In the genomic region with DNA sequence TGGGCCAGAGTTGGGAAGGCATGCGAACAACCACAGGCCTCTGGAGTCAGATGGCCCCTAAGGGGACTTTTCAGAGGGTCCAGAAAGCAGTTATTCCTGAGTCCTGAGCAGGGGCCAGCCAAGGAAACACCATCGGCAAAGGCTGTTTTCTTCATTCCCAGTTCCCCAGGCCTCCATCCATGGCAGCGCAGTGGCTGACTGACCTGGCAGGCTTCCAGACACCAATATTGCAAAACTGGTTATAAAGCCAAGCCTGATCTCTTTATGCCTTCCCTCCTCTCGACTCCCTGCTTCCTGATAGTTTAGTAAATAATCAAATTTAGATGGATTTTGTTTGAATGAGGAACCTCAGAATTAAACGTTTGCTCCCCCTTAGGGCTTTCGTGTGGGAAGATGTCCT, we compare ENCODE assay signal across 11 cellular contexts.
A peak's percentile ranks its signal among the peaks of the same experiment; 100 is the strongest.
DNase-seq lines count a peak whose midpoint lies in the region; ATAC-seq, FAIRE-seq and TF ChIP-seq lines count a peak whose summit lies in the region.
"Had no signal": no experiment of that assay in that cellular context is flagged by ENCODE, and none has a peak within 500 bp of the region (broad histone marks: within the 10 kb centered on the region; RNA-seq: fewer than 3 reads in every experiment).

No MANE protein-coding gene starts in this region.

- peaks cover 14% of the 10 kb centered on the region for H3K4me1 Mint-ChIP-seq in CD14-positive monocyte
- no peaks in the 10 kb centered on the region for H3K4me1 Mint-ChIP-seq in activated CD4-positive, alpha-beta T cell treated with anti-CD3 and anti-CD28 coated beads for 36 hours
- H3K4me1 Mint-ChIP-seq: activated naive CD8-positive, alpha-beta T cell treated with anti-CD3 and anti-CD28 coated beads for 36 hours had no signal

- no peaks in the 10 kb centered on the region for H3K36me3 ChIP-seq in mammary epithelial cell (ENCODE audit: insufficient read depth, low read length)
- H3K36me3 ChIP-seq: esophagus muscularis mucosa had no signal

- in situ Hi-C loops in mammary epithelial cell (cut with MboI; ENCODE audit: low sequenced_read_pairs in 2 of 2): no loop called here

- WGBS in mammary epithelial cell (ENCODE audit: low coverage, missing lambda C conversion rate): 33% methylated on average over 6 of the region's 6 CpGs

- no peaks in the 10 kb centered on the region for H3K9me3 ChIP-seq in mammary epithelial cell (replicated peaks; ENCODE audit: insufficient read depth, low read length)
- H3K9me3 ChIP-seq: esophagus muscularis mucosa had no signal

- no TSS peak for BruUV-seq in mammary epithelial cell (replicated peaks; lab: Mats Ljungman, UMichigan)

- peak overlapping the region; percentile 52 for H2AFZ ChIP-seq in mammary epithelial cell (ENCODE audit: low read depth, low read length)

- intact Hi-C loops in CD14-positive monocyte (cut with micrococcal nuclease) (loop anchor here in 1 of 2 donors (10.0 kb wide), 1 partner anchor 131 kb away; a partner anchor contains a TSS), mammary epithelial cell (cut with micrococcal nuclease) (no loop called here)
- intact Hi-C loops in activated CD4-positive, alpha-beta T cell treated with anti-CD3 and anti-CD28 coated beads for 36 hours (cut with DNase I, micrococcal nuclease): no loop called here

- DNase-seq in CD14-positive monocyte (ENCODE audit: low spot score): peak; percentile 54
- DNase-seq in NCI-H2029 (lab: John Stamatoyannopoulos, UW): peak; percentile 8
- peak; percentile 37 for DNase-seq in mammary epithelial cell
- peak; percentile 42 for DNase-seq in mucosa of gallbladder (ENCODE audit: low spot score)
- DNase-seq in D721Med (ENCODE audit: insufficient read length, low spot score): no peak
- no peak for DNase-seq in activated CD4-positive, alpha-beta T cell treated with anti-CD3 and anti-CD28 coated beads for 36 hours
- DNase-seq in foreskin melanocyte: no peak
- DNase-seq in stimulated activated naive CD8-positive, alpha-beta T cell treated with anti-CD3 and anti-CD28 coated beads, Interleukin-15, Interleukin-2, amounts not matched to agents 100 U/mL and 50 U/mL, for 24 hours: no peak
- DNase-seq: activated naive CD8-positive, alpha-beta T cell treated with anti-CD3 and anti-CD28 coated beads for 36 hours; naive thymus-derived CD8-positive, alpha-beta T cell had no signal

- no peak for FAIRE-seq in D721Med (lab: Jason Lieb, UNC)

- POLR2A ChIA-PET in activated CD4-positive, alpha-beta T cell treated with anti-CD3 and anti-CD28 coated beads for 36 hours (lab: Charles Lee): no interaction called here

- peaks cover 2 to 13% (median 2%) of the 10 kb centered on the region in 3 donors for H3K27me3 Mint-ChIP-seq in CD14-positive monocyte (ENCODE audit: low read depth in 3 of 3)
- H3K27me3 Mint-ChIP-seq in activated CD4-positive, alpha-beta T cell treated with anti-CD3 and anti-CD28 coated beads for 36 hours: peaks cover 6% of the 10 kb centered on the region
- H3K27me3 Mint-ChIP-seq: activated naive CD8-positive, alpha-beta T cell treated with anti-CD3 and anti-CD28 coated beads for 36 hours had no signal

- ATAC-seq in activated CD4-positive, alpha-beta T cell treated with anti-CD3 and anti-CD28 coated beads for 36 hours: no peak
- no peak for ATAC-seq in stimulated activated naive CD8-positive, alpha-beta T cell treated with anti-CD3 and anti-CD28 coated beads, Interleukin-15, Interleukin-2, amounts not matched to agents 100 U/mL and 50 U/mL, for 24 hours
- ATAC-seq: naive thymus-derived CD8-positive, alpha-beta T cell had no signal

- H3K4me1 ChIP-seq in mammary epithelial cell (ENCODE audit: insufficient read depth, low read length): peaks cover 8% of the 10 kb centered on the region
- H3K4me1 ChIP-seq: esophagus muscularis mucosa had no signal

- peak overlapping the region in 1 of 2 donors; percentile 19 for H3K4me3 Mint-ChIP-seq in CD14-positive monocyte
- H3K4me3 Mint-ChIP-seq in activated CD4-positive, alpha-beta T cell treated with anti-CD3 and anti-CD28 coated beads for 36 hours: no peak overlapping the region
- H3K4me3 Mint-ChIP-seq: activated naive CD8-positive, alpha-beta T cell treated with anti-CD3 and anti-CD28 coated beads for 36 hours; naive thymus-derived CD8-positive, alpha-beta T cell had no signal

- dilution Hi-C loops in mammary epithelial cell (cut with HindIII; ENCODE audit: low sequenced_read_pairs): no loop called here

- no peaks in the 10 kb centered on the region for H3K79me2 ChIP-seq in mammary epithelial cell (ENCODE audit: insufficient read depth, low read length)

- CTCF ChIA-PET in mammary epithelial cell (lab: Charles Lee; ENCODE audit: low non-redundant PET): no interaction called here
- CTCF ChIA-PET in activated CD4-positive, alpha-beta T cell treated with anti-CD3 and anti-CD28 coated beads for 36 hours (lab: Charles Lee): interaction anchor here (0.6 to 0.8 kb wide), 2 partner anchors 36 to 704 kb away, joined by 3 to 5 read pairs; no protein-coding TSS in a partner anchor

- H3K4me2 ChIP-seq in mammary epithelial cell (ENCODE audit: insufficient read depth, low read depth, low read length): no peak overlapping the region

- H3K27ac Mint-ChIP-seq in CD14-positive monocyte: peak overlapping the region in 3 of 7 donors; percentile 59 to 80 (median 63)
- H3K27ac Mint-ChIP-seq in activated CD4-positive, alpha-beta T cell treated with anti-CD3 and anti-CD28 coated beads for 36 hours: no peak overlapping the region
- H3K27ac Mint-ChIP-seq: activated naive CD8-positive, alpha-beta T cell treated with anti-CD3 and anti-CD28 coated beads for 36 hours; naive thymus-derived CD8-positive, alpha-beta T cell had no signal

- no peak for TF ChIP-seq CTCF in CD14-positive monocyte (IDR thresholded peaks at IDR 0.05)
- no peak for TF ChIP-seq CTCF in mammary epithelial cell (conservative IDR thresholded peaks at IDR 0.05 in 1 of 2, IDR thresholded peaks at IDR 0.05 in 1 of 2; ENCODE audit: extremely low read depth in 1 of 2, insufficient read depth in 1 of 2, low read depth in 1 of 2, low read length in 2 of 2)
- TF ChIP-seq CTCF in D721Med (IDR thresholded peaks at IDR 0.05; ENCODE audit: insufficient read depth, missing control alignments): no peak

- H4K20me1 ChIP-seq in mammary epithelial cell (ENCODE audit: insufficient read depth, low read length): no peaks in the 10 kb centered on the region

- H3K9me3 Mint-ChIP-seq in CD14-positive monocyte: peaks cover 0 to 8% (median 2%) of the 10 kb centered on the region in 7 donors
- no peaks in the 10 kb centered on the region for H3K9me3 Mint-ChIP-seq in activated CD4-positive, alpha-beta T cell treated with anti-CD3 and anti-CD28 coated beads for 36 hours (ENCODE audit: low read depth)
- H3K9me3 Mint-ChIP-seq: activated naive CD8-positive, alpha-beta T cell treated with anti-CD3 and anti-CD28 coated beads for 36 hours had no signal

- no peaks in the 10 kb centered on the region for H3K36me3 Mint-ChIP-seq in CD14-positive monocyte
- H3K36me3 Mint-ChIP-seq in activated CD4-positive, alpha-beta T cell treated with anti-CD3 and anti-CD28 coated beads for 36 hours (ENCODE audit: low read depth): no peaks in the 10 kb centered on the region
- H3K36me3 Mint-ChIP-seq: activated naive CD8-positive, alpha-beta T cell treated with anti-CD3 and anti-CD28 coated beads for 36 hours; naive thymus-derived CD8-positive, alpha-beta T cell had no signal

- no peaks in the 10 kb centered on the region for H3K27me3 ChIP-seq in mammary epithelial cell (ENCODE audit: insufficient read depth, low read length)

- no peak overlapping the region for H3K9ac ChIP-seq in mammary epithelial cell (ENCODE audit: insufficient read depth, low read length)

- H3K4me3 ChIP-seq in mammary epithelial cell (replicated peaks in 1 of 3; ENCODE audit: insufficient read depth in 1 of 3, low read depth in 2 of 3, low read length in 3 of 3): no peak overlapping the region
- H3K4me3 ChIP-seq: esophagus muscularis mucosa had no signal

- H3K27ac ChIP-seq in mammary epithelial cell (ENCODE audit: insufficient read depth, low read depth, low read length): no peak overlapping the region
- H3K27ac ChIP-seq: esophagus muscularis mucosa had no signal

Comparison
In these comparisons a context has a peak if more than half of its experiments do, and no peak if none do; other contexts are left out.
1. DNase-seq: peak in CD14-positive monocyte (single experiment), NCI-H2029 (single experiment), mammary epithelial cell (single experiment) and mucosa of gallbladder (single experiment); none in D721Med (single experiment), activated CD4-positive, alpha-beta T cell treated with anti-CD3 and anti-CD28 coated beads for 36 hours (single experiment), foreskin melanocyte (single experiment) and stimulated activated naive CD8-positive, alpha-beta T cell treated with anti-CD3 and anti-CD28 coated beads, Interleukin-15, Interleukin-2, amounts not matched to agents 100 U/mL and 50 U/mL, for 24 hours (single experiment).